8 cellular contexts compared by ENCODE assay signal in the genomic region with DNA sequence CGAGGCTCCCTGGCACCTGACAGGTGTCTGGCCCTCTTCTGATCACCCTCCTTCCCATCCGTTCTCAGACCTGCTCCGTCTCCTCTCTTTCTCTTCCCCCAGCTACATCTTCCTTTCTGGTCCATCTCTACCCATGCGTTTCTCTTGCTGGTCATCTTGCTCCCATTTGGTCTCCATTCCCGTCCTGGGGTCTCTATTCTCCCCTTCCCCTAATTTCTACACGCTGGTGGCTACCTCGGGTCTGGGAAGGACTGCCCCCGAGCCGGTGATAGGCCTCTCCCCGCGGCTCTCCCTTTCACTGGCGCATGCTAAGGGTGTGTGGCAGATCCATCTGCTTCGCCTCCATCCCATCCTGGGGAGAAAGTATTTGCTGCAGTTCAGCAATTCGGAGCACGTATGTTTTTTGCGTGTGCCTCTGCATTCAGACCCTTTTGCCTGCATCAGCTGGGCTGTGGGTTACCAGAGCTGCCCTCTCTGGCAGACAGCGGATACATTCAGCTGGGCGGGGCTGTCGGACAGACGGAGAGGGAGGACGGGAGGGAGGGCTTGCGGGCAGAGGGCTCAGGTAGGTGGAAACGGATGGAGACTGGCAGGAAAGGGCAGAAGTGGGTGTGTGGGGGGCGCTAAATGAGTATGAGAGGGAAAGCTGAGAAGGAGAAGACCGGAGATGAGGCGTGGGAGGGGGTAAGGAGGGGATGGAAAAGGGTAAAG. TPM values are rescaled to one million over a fixed set of nuclear protein-coding genes. Genes with fewer than 3 reads are reported as not detected.
DNase-seq lines count a peak whose midpoint lies in the region; ATAC-seq and TF ChIP-seq lines count a peak whose summit lies in the region.

No MANE protein-coding gene starts in this region.

- peak overlapping the region; percentile 73 to 91 for H3K4me3 Mint-ChIP-seq in CD14-positive monocyte

- intact Hi-C loops in CD14-positive monocyte (cut with micrococcal nuclease): no loop called here

- H3K4me1 ChIP-seq in muscle layer of colon (ENCODE audit: insufficient read depth, low read length): peaks cover 11% of the 10 kb centered on the region

- H3K27ac ChIP-seq in muscle layer of colon (ENCODE audit: low read depth, low read length) (peak overlapping the region; percentile 70), substantia nigra (ENCODE audit: low read depth, low read length, poor library complexity, severe bottlenecking) (peak overlapping the region; percentile 64)

- peak overlapping the region in 3 of 7 donors; percentile 36 to 82 (median 50) for H3K27ac Mint-ChIP-seq in CD14-positive monocyte

- H3K27me3 ChIP-seq in muscle layer of colon (ENCODE audit: control insufficient read depth in 1 of 2, insufficient read depth in 2 of 2, low read length in 2 of 2): no peaks in the 10 kb centered on the region

- TF ChIP-seq CTCF in CD14-positive monocyte (IDR thresholded peaks at IDR 0.05): no peak

- peaks cover 25 to 35% of the 10 kb centered on the region in 2 donors for H3K36me3 Mint-ChIP-seq in CD14-positive monocyte

- H3K36me3 ChIP-seq in muscle layer of colon (ENCODE audit: insufficient read depth, low read length): no peaks in the 10 kb centered on the region

- peak overlapping the region; percentile 76 to 78 for H3K4me3 ChIP-seq in muscle layer of colon (ENCODE audit: low read depth in 1 of 2, low read length in 2 of 2)

- TF ChIP-seq POLR2A in erythroblast (IDR thresholded peaks at IDR 0.05; ENCODE audit: low read length): no peak

- H3K9ac ChIP-seq in muscle layer of colon (ENCODE audit: low read length): peak overlapping the region; percentile 50

- ATAC-seq in GM21619 (IDR thresholded peaks at IDR 0.05; ENCODE audit: unreplicated experiment): peak; percentile 38
- no peak for ATAC-seq in HG02571 (IDR thresholded peaks at IDR 0.05; ENCODE audit: unreplicated experiment)

- H3K4me1 Mint-ChIP-seq in CD14-positive monocyte: peaks cover 31% of the 10 kb centered on the region

- DNase-seq in CD14-positive monocyte (ENCODE audit: low spot score) (no peak), NCI-H2227 treated with DMSO at 0.1 percent for 48 hours (lab: John Stamatoyannopoulos, UW) (peak; percentile 8), erythroblast (lab: John Stamatoyannopoulos, UW) (peak; percentile 38 to 42), substantia nigra (lab: John Stamatoyannopoulos, UW) (peak in 23 of 49 donors; percentile 4 to 71 (median 26))
- DNase-seq in activated T-cell treated with anti-CD3 and anti-CD28 coated beads, Interleukin-2, amount 50 U/mL, for 1 hour: peak; percentile 51

- H3K9me3 Mint-ChIP-seq in CD14-positive monocyte: peaks cover 0 to 17% (median 6%) of the 10 kb centered on the region in 7 donors

- H3K9me3 ChIP-seq in muscle layer of colon (ENCODE audit: low read length): no peaks in the 10 kb centered on the region

- peaks cover 44 to 51% (median 45%) of the 10 kb centered on the region in 3 donors for H3K27me3 Mint-ChIP-seq in CD14-positive monocyte (ENCODE audit: low read depth in 3 of 3)

RNA-seq across cellular contexts. Expression of a gene that starts 0.8 kb away (rescaled TPM):
- polyA plus RNA-seq in CD14-positive monocyte: not detected

RNA-seq across cellular contexts. Expression of a gene that starts 2.3 kb away (rescaled TPM):
- polyA plus RNA-seq in CD14-positive monocyte: not detected

RNA-seq across cellular contexts. Expression of a gene that starts 21.9 kb away (rescaled TPM):
- polyA plus RNA-seq in CD14-positive monocyte: 1 to 10 TPM; 4.8 to 5.6 TPM

RNA-seq across cellular contexts. Expression of a gene that starts 38.7 kb away (rescaled TPM):
- under 1 TPM in 1 of 2 donors, not detected in 1; 0.14 TPM for polyA plus RNA-seq in CD14-positive monocyte

RNA-seq across cellular contexts. Expression of a gene that starts 58.5 kb away (rescaled TPM):
- 1 to 10 TPM; 4.3 to 7.1 TPM for polyA plus RNA-seq in CD14-positive monocyte
